8 cellular contexts compared by ENCODE assay signal in genomic region chr20:41048475-41049242, GRCh38. TPM values are rescaled to one million over a fixed set of nuclear protein-coding genes. Genes with fewer than 3 reads are reported as not detected.
A peak's percentile ranks its signal among the peaks of the same experiment; 100 is the strongest.
DNase-seq lines count a peak whose midpoint lies in the region; ATAC-seq and TF ChIP-seq lines count a peak whose summit lies in the region.

No MANE protein-coding gene starts in this region.

- H4K91ac ChIP-seq in IMR-90 (ENCODE audit: insufficient read depth, low read depth, low read length) = no peak overlapping the region

- no peaks in the 10 kb centered on the region for H3K36me3 ChIP-seq in A673 (ENCODE audit: insufficient read depth, low read length, poor library complexity, severe bottlenecking)
- H3K36me3 ChIP-seq in IMR-90 (ENCODE audit: control insufficient read depth, insufficient read depth, low read length) = peaks cover 2% of the 10 kb centered on the region; the same call in 1 of the 2 replicates

- H2BK5ac ChIP-seq in IMR-90 (ENCODE audit: low read depth, low read length, poor library complexity, severe bottlenecking) = peak overlapping the region; percentile 31

- H4K8ac ChIP-seq in IMR-90 (ENCODE audit: low read depth in 2 of 2, low read length in 2 of 2) = no peak overlapping the region

- no peak overlapping the region for H3K27ac ChIP-seq in A673 (ENCODE audit: low read depth, low read length, poor library complexity, severe bottlenecking)
- H3K27ac ChIP-seq in IMR-90 (ENCODE audit: insufficient read depth, low read length) = no peak overlapping the region

- no peak overlapping the region for H2AFZ ChIP-seq in IMR-90 (replicated peaks; ENCODE audit: low read length, poor library complexity)

- TF ChIP-seq CTCF in A673 (conservative IDR thresholded peaks at IDR 0.05; ENCODE audit: low read depth, low read length) = no peak
- TF ChIP-seq CTCF in IMR-90 (conservative IDR thresholded peaks at IDR 0.05; ENCODE audit: low read depth, low read length) = no peak
- TF ChIP-seq CTCF in activated B cell treated with CpG ODN at 0.5 μM for 24 hours (IDR thresholded peaks at IDR 0.05) = no peak

- H3K27me3 Mint-ChIP-seq in activated B cell treated with CpG ODN at 0.5 μM for 24 hours = no peaks in the 10 kb centered on the region

- H3K9ac ChIP-seq in IMR-90 (ENCODE audit: low read depth, low read length) = no peak overlapping the region

- peak; percentile 86 for DNase-seq in A673 (ENCODE audit: low spot score)
- DNase-seq in IMR-90 = no peak
- no peak for DNase-seq in activated B cell treated with CpG ODN at 0.5 μM for 24 hours
- peak; percentile 81 for DNase-seq in left kidney (ENCODE audit: low read depth, low spot score)

- H3K27me3 ChIP-seq in A673 (replicated peaks; ENCODE audit: insufficient read depth, low read depth, low read length, poor library complexity) = no peaks in the 10 kb centered on the region
- no peaks in the 10 kb centered on the region for H3K27me3 ChIP-seq in IMR-90 (ENCODE audit: control insufficient read depth, insufficient read depth, low read length)

- H4K20me1 ChIP-seq in IMR-90 (ENCODE audit: insufficient read depth, low read length) = peaks cover 97% of the 10 kb centered on the region

- peaks cover under 1% of the 10 kb centered on the region for H3K36me3 Mint-ChIP-seq in activated B cell treated with CpG ODN at 0.5 μM for 24 hours (ENCODE audit: low read depth)

- peaks cover 14 to 73% of the 10 kb centered on the region in 2 experiments; a peak in 3 of 4 replicates for H3K79me1 ChIP-seq in IMR-90 (ENCODE audit: low read depth in 1 of 2, low read length in 2 of 2)

- H2BK15ac ChIP-seq in IMR-90 (ENCODE audit: low read depth, low read length) = no peak overlapping the region

- peak overlapping the region; percentile 73 for H3K4me3 Mint-ChIP-seq in activated B cell treated with CpG ODN at 0.5 μM for 24 hours

- no peak overlapping the region for H2BK20ac ChIP-seq in IMR-90 (ENCODE audit: low read depth, low read length)

- H3K9me1 ChIP-seq in IMR-90 (ENCODE audit: insufficient read depth, low read length) = peaks cover 29% of the 10 kb centered on the region

- no TSS peak for BruUV-seq in A673 (replicated peaks; lab: Mats Ljungman, UMichigan)
- no TSS peak for BruUV-seq in IMR-90 (replicated peaks; lab: Mats Ljungman, UMichigan)

- peaks cover 5% of the 10 kb centered on the region for H3K9me3 ChIP-seq in A673 (ENCODE audit: low read depth, low read length, poor library complexity, severe bottlenecking)
- H3K9me3 ChIP-seq in IMR-90 (ENCODE audit: control insufficient read depth, insufficient read depth, low read length) = no peaks in the 10 kb centered on the region

- TF ChIP-seq RAD21 in IMR-90 (IDR thresholded peaks at IDR 0.05; ENCODE audit: low read length) = no peak

- no peak overlapping the region; the same call in 1 of the 2 replicates for H3K4ac ChIP-seq in IMR-90 (ENCODE audit: low read depth, low read length)

- intact Hi-C loops in A673 (cut with micrococcal nuclease; ENCODE audit: unreplicated experiment) (no loop called here), IMR-90 (cut with micrococcal nuclease) (loop anchor here (2.0 kb wide), 1 partner anchor 16 kb away; no protein-coding TSS in a partner anchor), activated B cell treated with CpG ODN at 0.5 μM for 24 hours (cut with micrococcal nuclease) (loop anchor here (1.0 to 10.0 kb wide), 5 partner anchors 14 to 566 kb away; partner anchors contain the start of genes CHD6 and TOP1)

- H4K5ac ChIP-seq in IMR-90 (ENCODE audit: low read depth, low read length) = no peak overlapping the region

- no peak for TF ChIP-seq POLR2A in IMR-90 (IDR thresholded peaks at IDR 0.05; ENCODE audit: low read depth, low read length)

- H3K4me1 Mint-ChIP-seq in activated B cell treated with CpG ODN at 0.5 μM for 24 hours = peaks cover 85% of the 10 kb centered on the region

- in situ Hi-C loops in IMR-90 (cut with MboI; ENCODE audit: low sequenced_read_pairs) = no loop called here

- no peak overlapping the region for H2BK120ac ChIP-seq in IMR-90 (ENCODE audit: low read depth, low read length)

- dilution Hi-C loops in IMR-90 (cut with HindIII; ENCODE audit: low sequenced_read_pairs, unreplicated experiment) = no loop called here

- peak overlapping the region; percentile 34; the same call in 1 of the 2 replicates for H3K23ac ChIP-seq in IMR-90 (ENCODE audit: low read depth, low read length)

- H2AK9ac ChIP-seq in IMR-90 (replicated peaks; ENCODE audit: low read depth, low read length, poor library complexity) = no peak overlapping the region

- WGBS in IMR-90 (ENCODE audit: extremely low coverage in 2 of 2, insufficient read length in 1 of 2), 2 experiments = no CpG with 5 or more reads among the region's 7 CpGs

- peak overlapping the region; percentile 80 for H3K27ac Mint-ChIP-seq in activated B cell treated with CpG ODN at 0.5 μM for 24 hours

- POLR2A ChIA-PET in A673 (lab: Charles Lee; ENCODE audit: low non-redundant PET) = interaction anchor here (0.6 kb wide), 1 partner anchor 9 kb away, joined by 5 read pairs; no protein-coding TSS in a partner anchor
- POLR2A ChIA-PET in IMR-90 (lab: Charles Lee; ENCODE audit: unreplicated experiment) = no interaction called here
- POLR2A ChIA-PET in activated B cell treated with CpG ODN at 0.5 μM for 24 hours (lab: Charles Lee) = interaction anchor here (1.4 to 2.9 kb wide), 3 partner anchors 14 to 58 kb away, joined by 3 to 22 read pairs (median 14); partner anchors contain the start of gene TOP1

- no peak overlapping the region for H3K18ac ChIP-seq in IMR-90 (ENCODE audit: low read depth, low read length)

- H3K4me2 ChIP-seq in IMR-90 (ENCODE audit: low read depth, low read length) = peak overlapping the region; percentile 86

- H3K14ac ChIP-seq in IMR-90 (replicated peaks; ENCODE audit: low read depth, low read length) = no peak overlapping the region

- CTCF ChIA-PET in A673 (lab: Charles Lee) (no interaction called here), IMR-90 (lab: Yijun Ruan, JAX) (no interaction called here), activated B cell treated with CpG ODN at 0.5 μM for 24 hours (lab: Charles Lee) (interaction anchor here (0.7 to 5.6 kb wide), 3 partner anchors 17 to 82 kb away, joined by 3 to 39 read pairs (median 3); no protein-coding TSS in a partner anchor)

- H3K4me1 ChIP-seq in A673 (ENCODE audit: insufficient read depth, low read length, poor library complexity, severe bottlenecking) (peaks cover 66% of the 10 kb centered on the region), IMR-90 (ENCODE audit: control insufficient read depth, insufficient read depth, low read length) (peaks cover 34% of the 10 kb centered on the region)

- H3K4me3 ChIP-seq in A673 (ENCODE audit: low read depth, low read length, poor library complexity, severe bottlenecking) (peak overlapping the region; percentile 29), IMR-90 (ENCODE audit: insufficient read depth, low read depth, low read length) (no peak overlapping the region)

- no peak overlapping the region for H2AK5ac ChIP-seq in IMR-90 (ENCODE audit: low read depth, low read length)

- H3K56ac ChIP-seq in IMR-90 (ENCODE audit: extremely low read depth, insufficient read depth, low read length) = no peak overlapping the region

- no peaks in the 10 kb centered on the region for H3K9me3 Mint-ChIP-seq in activated B cell treated with CpG ODN at 0.5 μM for 24 hours

- no peak for ATAC-seq in IMR-90 (ENCODE audit: low read depth)
- ATAC-seq in activated B cell treated with CpG ODN at 0.5 μM for 24 hours (ENCODE audit: low read depth) = no peak
- no peak for ATAC-seq in HG03095 (IDR thresholded peaks at IDR 0.05; ENCODE audit: unreplicated experiment)
- no peak for ATAC-seq in HG02884 (IDR thresholded peaks at IDR 0.05; ENCODE audit: unreplicated experiment)
- no peak for ATAC-seq in GM21423 (IDR thresholded peaks at IDR 0.05; ENCODE audit: unreplicated experiment)
- ATAC-seq in GM19463 (IDR thresholded peaks at IDR 0.05; ENCODE audit: unreplicated experiment) = no peak

TF ChIP-seq in IMR-90, 13 proteins besides CTCF, POLR2A, EP300 and RAD21 (continues in another document):
- TF ChIP-seq RCOR1 (IDR thresholded peaks at IDR 0.05; ENCODE audit: insufficient replicate concordance, low read length) = no peak
- TF ChIP-seq MXI1 (IDR thresholded peaks at IDR 0.05; ENCODE audit: borderline replicate concordance, low read depth, low read length) = no peak
- no peak for TF ChIP-seq FOS (IDR thresholded peaks at IDR 0.05; ENCODE audit: low read depth, low read length)
- TF ChIP-seq CHD1 (IDR thresholded peaks at IDR 0.05; ENCODE audit: low read depth, low read length) = no peak
- TF ChIP-seq MAFK (IDR thresholded peaks at IDR 0.05; ENCODE audit: low read depth, low read length) = no peak
- no peak for TF ChIP-seq BHLHE40 (IDR thresholded peaks at IDR 0.05; ENCODE audit: low read depth, low read length)
- no peak for TF ChIP-seq CEBPB (IDR thresholded peaks at IDR 0.05; ENCODE audit: low read depth, low read length)
- TF ChIP-seq RFX5 (IDR thresholded peaks at IDR 0.05; ENCODE audit: low read depth, low read length) = no peak
- TF ChIP-seq MAZ (IDR thresholded peaks at IDR 0.05; ENCODE audit: borderline replicate concordance, low read depth, low read length) = no peak
- TF ChIP-seq USF2 (IDR thresholded peaks at IDR 0.05; ENCODE audit: low read depth, low read length) = no peak
- no peak for TF ChIP-seq NFE2L2 (IDR thresholded peaks at IDR 0.05; ENCODE audit: low read depth, low read length)
- no peak for TF ChIP-seq SMC3 (IDR thresholded peaks at IDR 0.05; ENCODE audit: low read depth, low read length)

RNA-seq across cellular contexts. Expression of gene TOP1, which starts 20.0 kb away (rescaled TPM):
- total RNA-seq in A673 (2021) (108 and 125 TPM in 2 replicates), IMR-90 (2012; rRNA removed) (14.0 and 20.8 TPM in 2 replicates), activated B cell treated with CpG ODN at 0.5 μM for 24 hours (62.7 and 63.3 TPM in 2 replicates)
- 14.7 and 21.5 TPM in 2 replicates for polyA plus RNA-seq in IMR-90 (2012; rRNA removed)
- polyA plus RNA-seq in IMR-90 (2012; cell fraction: cytosol; rRNA removed) = 3.9 and 6.4 TPM in 2 replicates
- polyA plus RNA-seq in IMR-90 (2012; cell fraction: nucleus; rRNA removed; ENCODE audit: low replicate concordance) = 3.2 and 18.6 TPM in 2 replicates

Comparison
In these comparisons a context has a peak if more than half of its experiments do, and no peak if none do; other contexts are left out.
1. DNase-seq: peak in A673 (single experiment) and left kidney (single experiment); none in IMR-90 (single experiment) and activated B cell treated with CpG ODN at 0.5 μM for 24 hours (single experiment).